In genomic region chr14:75234173-75234855, GRCh38 we compare ENCODE assay signal across 8 cellular contexts.
DNase-seq lines count a peak whose midpoint lies in the region; FAIRE-seq and TF ChIP-seq lines count a peak whose summit lies in the region.

No MANE protein-coding gene starts in this region.

- no peaks in the 10 kb centered on the region for H3K27me3 Mint-ChIP-seq in activated T-cell treated with anti-CD3 and anti-CD28 coated beads, Interleukin-2, amount 50 U/mL, for 24 hours

- no peaks in the 10 kb centered on the region for H3K9me3 Mint-ChIP-seq in activated T-cell treated with anti-CD3 and anti-CD28 coated beads, Interleukin-2, amount 50 U/mL, for 24 hours

- H3K27ac Mint-ChIP-seq in activated T-cell treated with anti-CD3 and anti-CD28 coated beads, Interleukin-2, amount 50 U/mL, for 24 hours: no peak overlapping the region

- DNase-seq in CD1c-positive myeloid dendritic cell (ENCODE audit: extremely low spot score): peak; percentile 91
- DNase-seq in RCC 7860 (ENCODE audit: low spot score): peak; percentile 73
- DNase-seq in fibroblast of peridontal ligament (ENCODE audit: extremely low read depth): peak; percentile 56
- DNase-seq in NCI-H345 treated with DMSO at 0.1 percent for 48 hours (lab: John Stamatoyannopoulos, UW; ENCODE audit: unreplicated experiment): no peak
- no peak for DNase-seq in activated T-cell treated with anti-CD3 and anti-CD28 coated beads, Interleukin-2, amount 50 U/mL, for 24 hours
- DNase-seq in HEK293T (ENCODE audit: extremely low spot score): no peak
- DNase-seq in activated T-cell treated with anti-CD3 and anti-CD28 coated beads, Interleukin-2, amount 50 U/mL, for 1 hour: no peak

- H3K4me3 Mint-ChIP-seq in activated T-cell treated with anti-CD3 and anti-CD28 coated beads, Interleukin-2, amount 50 U/mL, for 24 hours: no peak overlapping the region

- CTCF ChIA-PET in HEK293T (lab: Yijun Ruan, JAX): no interaction called here

- POLR2A ChIA-PET in HEK293T (lab: Yijun Ruan, JAX): no interaction called here

- peaks cover 47% of the 10 kb centered on the region for H3K4me1 Mint-ChIP-seq in activated T-cell treated with anti-CD3 and anti-CD28 coated beads, Interleukin-2, amount 50 U/mL, for 24 hours (ENCODE audit: low read depth)

- peak; percentile 12 for FAIRE-seq in RCC 7860 (lab: Jason Lieb, UNC)

- H3K27me3 ChIP-seq in neutrophil: no peaks in the 10 kb centered on the region

- H3K36me3 Mint-ChIP-seq in activated T-cell treated with anti-CD3 and anti-CD28 coated beads, Interleukin-2, amount 50 U/mL, for 24 hours (ENCODE audit: low read depth): no peaks in the 10 kb centered on the region

- H3K9me3 ChIP-seq in neutrophil: no peaks in the 10 kb centered on the region

- H3K36me3 ChIP-seq in neutrophil: no peaks in the 10 kb centered on the region

- TF ChIP-seq CTCF in neutrophil (IDR thresholded peaks at IDR 0.05): no peak

- H3K4me3 ChIP-seq in neutrophil (ENCODE audit: low read depth in 1 of 2, low read length in 1 of 2): peak overlapping the region in 1 of 2 experiments; percentile 14

- peak overlapping the region; percentile 82 for H3K27ac ChIP-seq in neutrophil

- H3K4me1 ChIP-seq in neutrophil (ENCODE audit: control insufficient read depth in 1 of 2, insufficient read depth in 1 of 2, low read depth in 1 of 2, low read length in 1 of 2): peaks cover 49 to 56% of the 10 kb centered on the region in 2 experiments

TF ChIP-seq in HEK293T, 16 proteins besides CTCF, POLR2A, EP300 and RAD21:
- TF ChIP-seq FOXM1 (IDR thresholded peaks at IDR 0.05; ENCODE audit: borderline replicate concordance) (no peak), ARNT (IDR thresholded peaks at IDR 0.05) (no peak), FOXA1 (IDR thresholded peaks at IDR 0.05) (no peak), BHLHE40 (IDR thresholded peaks at IDR 0.05; ENCODE audit: borderline replicate concordance) (no peak), SUZ12 (IDR thresholded peaks at IDR 0.05) (no peak), CTBP1 (IDR thresholded peaks at IDR 0.05; ENCODE audit: borderline replicate concordance) (no peak), ZNF384 (IDR thresholded peaks at IDR 0.05) (no peak), NFRKB (IDR thresholded peaks at IDR 0.05) (no peak), ELF4 (IDR thresholded peaks at IDR 0.05) (no peak), HDGF (IDR thresholded peaks at IDR 0.05; ENCODE audit: borderline replicate concordance) (no peak), LEF1 (IDR thresholded peaks at IDR 0.05; ENCODE audit: borderline replicate concordance) (no peak), SP1 (IDR thresholded peaks at IDR 0.05) (no peak), FOXK2 (IDR thresholded peaks at IDR 0.05) (no peak), PKNOX1 (IDR thresholded peaks at IDR 0.05) (no peak), L3MBTL2 (conservative IDR thresholded peaks at IDR 0.05) (no peak), TARDBP (IDR thresholded peaks at IDR 0.05) (no peak)

Comparison
In these comparisons a context has a peak if more than half of its experiments do, and no peak if none do; other contexts are left out.
1. DNase-seq: peak in CD1c-positive myeloid dendritic cell (single experiment), RCC 7860 (single experiment) and fibroblast of peridontal ligament (single experiment); none in NCI-H345 treated with DMSO at 0.1 percent for 48 hours (single experiment), activated T-cell treated with anti-CD3 and anti-CD28 coated beads, Interleukin-2, amount 50 U/mL, for 24 hours (single experiment), HEK293T (single experiment) and activated T-cell treated with anti-CD3 and anti-CD28 coated beads, Interleukin-2, amount 50 U/mL, for 1 hour (single experiment).